1 cellular context compared by ENCODE assay signal in genomic region chr3:134143828-134144390, GRCh38.
A peak's percentile ranks its signal among the peaks of the same experiment; 100 is the strongest.
TF ChIP-seq lines count a peak whose summit lies in the region.

No MANE protein-coding gene starts in this region.

TF ChIP-seq in HepG2, 621 proteins besides CTCF, POLR2A, EP300 and RAD21 (continued from another document):
- TF ChIP-seq DMTF1 (CRISPR knock-in tag; IDR thresholded peaks at IDR 0.05) (no peak), TFAP4 (IDR thresholded peaks at IDR 0.05; ENCODE audit: borderline replicate concordance, low read depth) (peak; percentile 40; the same call in 1 of the 2 replicates), YY1 (IDR thresholded peaks at IDR 0.05; ENCODE audit: insufficient read depth, insufficient replicate concordance, low read depth, low read length) (no peak), SCMH1 (CRISPR knock-in tag; IDR thresholded peaks at IDR 0.05; ENCODE audit: borderline replicate concordance) (no peak), HMGA1 (CRISPR knock-in tag; conservative IDR thresholded peaks at IDR 0.05) (no peak), FOXC1 (CRISPR knock-in tag; IDR thresholded peaks at IDR 0.05; ENCODE audit: borderline replicate concordance) (no peak), MYC (CRISPR knock-in tag; IDR thresholded peaks at IDR 0.05; ENCODE audit: borderline replicate concordance) (no peak), ZNF124 (CRISPR knock-in tag; IDR thresholded peaks at IDR 0.05) (no peak), ZNF317 (CRISPR knock-in tag; IDR thresholded peaks at IDR 0.05) (0 out of 2 replicates have a peak, but pooled peaks have one; percentile 19), RARA (CRISPR knock-in tag; IDR thresholded peaks at IDR 0.05) (peak; percentile 55), SP5 (CRISPR knock-in tag; IDR thresholded peaks at IDR 0.05; ENCODE audit: borderline replicate concordance, low read depth) (no peak), SALL1 (CRISPR knock-in tag; IDR thresholded peaks at IDR 0.05) (peak; percentile 50; the same call in 1 of the 2 replicates), ESRRA (CRISPR knock-in tag; IDR thresholded peaks at IDR 0.05; ENCODE audit: low read depth) (0 out of 2 replicates have a peak, but pooled peaks have one; percentile 41), ELK4 (CRISPR knock-in tag; IDR thresholded peaks at IDR 0.05; ENCODE audit: borderline replicate concordance) (no peak), KLF12 (CRISPR knock-in tag; IDR thresholded peaks at IDR 0.05; ENCODE audit: borderline replicate concordance) (no peak), FOXO1 (CRISPR knock-in tag; IDR thresholded peaks at IDR 0.05) (no peak), NR2C2 (CRISPR knock-in tag; IDR thresholded peaks at IDR 0.05; ENCODE audit: borderline replicate concordance) (peak; percentile 44; the same call in 1 of the 2 replicates), TCF7 (IDR thresholded peaks at IDR 0.05; ENCODE audit: low read depth) (no peak), HNRNPL (IDR thresholded peaks at IDR 0.05; ENCODE audit: low read depth, low read length) (no peak), SNAI1 (CRISPR knock-in tag; IDR thresholded peaks at IDR 0.05; ENCODE audit: borderline replicate concordance) (no peak), MIER2 (CRISPR knock-in tag; IDR thresholded peaks at IDR 0.05) (no peak), HHEX (CRISPR knock-in tag; IDR thresholded peaks at IDR 0.05) (no peak), DMAP1 (CRISPR knock-in tag; IDR thresholded peaks at IDR 0.05) (no peak), PRDM10 (CRISPR knock-in tag; IDR thresholded peaks at IDR 0.05; ENCODE audit: low read depth) (no peak), ZNF605 (CRISPR knock-in tag; IDR thresholded peaks at IDR 0.05) (no peak), CENPT (CRISPR knock-in tag; IDR thresholded peaks at IDR 0.05; ENCODE audit: low read depth) (no peak), ZNF564 (CRISPR knock-in tag; IDR thresholded peaks at IDR 0.05) (no peak), BCL6 (CRISPR knock-in tag; IDR thresholded peaks at IDR 0.05) (no peak)
- TF ChIP-seq, protein P1, sequence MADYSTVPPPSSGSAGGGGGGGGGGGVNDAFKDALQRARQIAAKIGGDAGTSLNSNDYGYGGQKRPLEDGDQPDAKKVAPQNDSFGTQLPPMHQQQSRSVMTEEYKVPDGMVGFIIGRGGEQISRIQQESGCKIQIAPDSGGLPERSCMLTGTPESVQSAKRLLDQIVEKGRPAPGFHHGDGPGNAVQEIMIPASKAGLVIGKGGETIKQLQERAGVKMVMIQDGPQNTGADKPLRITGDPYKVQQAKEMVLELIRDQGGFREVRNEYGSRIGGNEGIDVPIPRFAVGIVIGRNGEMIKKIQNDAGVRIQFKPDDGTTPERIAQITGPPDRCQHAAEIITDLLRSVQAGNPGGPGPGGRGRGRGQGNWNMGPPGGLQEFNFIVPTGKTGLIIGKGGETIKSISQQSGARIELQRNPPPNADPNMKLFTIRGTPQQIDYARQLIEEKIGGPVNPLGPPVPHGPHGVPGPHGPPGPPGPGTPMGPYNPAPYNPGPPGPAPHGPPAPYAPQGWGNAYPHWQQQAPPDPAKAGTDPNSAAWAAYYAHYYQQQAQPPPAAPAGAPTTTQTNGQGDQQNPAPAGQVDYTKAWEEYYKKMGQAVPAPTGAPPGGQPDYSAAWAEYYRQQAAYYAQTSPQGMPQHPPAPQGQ (CRISPR knock-in tag; IDR thresholded peaks at IDR 0.05; ENCODE audit: borderline replicate concordance), result no peak
